ENCODE assay signal across 11 cellular contexts in the genomic region with DNA sequence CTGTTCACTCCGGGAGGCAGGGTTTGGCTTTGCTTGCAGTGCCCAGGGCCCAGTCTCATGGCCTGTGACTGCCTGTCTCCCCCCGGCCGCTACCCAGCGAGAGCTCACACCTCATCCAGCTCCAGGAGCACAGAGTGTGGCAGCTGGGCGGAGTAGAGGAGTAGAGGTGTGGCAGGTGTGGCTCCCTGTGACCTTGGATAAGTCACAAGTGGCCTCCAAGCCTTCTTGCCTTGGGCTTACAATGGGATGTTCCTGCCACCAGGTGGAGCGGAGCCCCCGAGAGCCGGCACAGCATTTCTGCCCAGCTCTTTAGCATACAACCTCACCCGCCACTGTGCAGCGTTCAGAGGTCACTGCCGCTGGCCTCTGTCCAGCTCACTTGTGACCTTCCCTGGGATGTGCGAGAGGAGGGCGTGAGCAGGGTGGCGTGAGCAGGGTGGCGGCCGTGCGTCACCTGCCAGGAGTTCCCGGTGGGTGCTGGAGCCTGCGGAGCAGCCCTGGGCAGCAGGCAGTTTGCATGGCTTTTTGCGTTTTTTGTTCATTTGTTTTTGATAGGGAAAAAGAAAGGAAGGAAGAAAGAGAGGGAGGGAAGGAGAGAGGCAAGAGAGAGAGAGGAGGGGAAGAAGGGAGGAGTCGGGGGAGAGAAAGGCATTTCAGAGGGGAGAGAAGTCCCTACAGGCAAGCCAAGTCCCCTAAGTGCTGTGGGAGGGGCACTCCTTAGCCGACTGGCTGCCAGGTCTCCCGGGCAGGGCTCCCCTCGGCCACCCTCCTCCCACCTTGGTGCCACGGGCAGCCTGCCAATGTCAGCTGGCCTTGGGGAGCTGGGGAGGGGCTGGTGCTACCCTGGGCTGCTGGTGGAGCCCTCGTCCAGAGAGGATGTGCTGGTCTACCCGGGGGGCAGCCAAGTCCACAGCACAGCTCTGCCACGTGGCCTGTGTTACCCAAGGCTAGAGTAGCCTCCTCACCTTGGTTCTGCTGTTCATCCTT. TPM values are rescaled to one million over a fixed set of nuclear protein-coding genes. Genes with fewer than 3 reads are reported as not detected.
DNase-seq lines count a peak whose midpoint lies in the region; ATAC-seq and TF ChIP-seq lines count a peak whose summit lies in the region.
"Had no signal": no experiment of that assay in that cellular context is flagged by ENCODE, and none has a peak within 500 bp of the region (broad histone marks: within the 10 kb centered on the region; RNA-seq: fewer than 3 reads in every experiment).

No MANE protein-coding gene starts in this region.

- ATAC-seq in esophagus mucosa, result peak; percentile 72

- H3K4me2 ChIP-seq in MM.1S (ENCODE audit: low read depth, low read length), result no peak overlapping the region

- H3K9me3 Mint-ChIP-seq in nephron, result peaks cover 4% of the 10 kb centered on the region

- H3K9me3 ChIP-seq in MM.1S (replicated peaks; ENCODE audit: insufficient read depth, low read length), result no peaks in the 10 kb centered on the region

- H3K27me3 ChIP-seq in MM.1S (replicated peaks; ENCODE audit: insufficient read depth, low read length), result peaks cover 13% of the 10 kb centered on the region

- no peaks in the 10 kb centered on the region for H3F3A ChIP-seq in MM.1S (ENCODE audit: insufficient read depth, low read length)

- H4K20me1 ChIP-seq in MM.1S (ENCODE audit: insufficient read depth, low read length), result no peaks in the 10 kb centered on the region

- H3K4me3 Mint-ChIP-seq in nephron, result peak overlapping the region in 1 of 3 experiments; percentile 25
- H3K4me3 Mint-ChIP-seq: activated naive CD8-positive, alpha-beta T cell had no signal

- H2AFZ ChIP-seq in MM.1S (ENCODE audit: low read length), result no peak overlapping the region

- no peak overlapping the region for H3K9ac ChIP-seq in MM.1S (ENCODE audit: low read length)

- H3K4me1 ChIP-seq in MM.1S (ENCODE audit: low read length), result no peaks in the 10 kb centered on the region

- peak; percentile 30 for DNase-seq in D341Med (ENCODE audit: low spot score)
- no peak for DNase-seq in MM.1S
- DNase-seq in AG08396 (ENCODE audit: low spot score), result no peak
- no peak for DNase-seq in NOMO-1 treated with dmso at 0.1 percent for 144 hours (lab: John Stamatoyannopoulos, UW; ENCODE audit: unreplicated experiment)
- no peak for DNase-seq in amygdala (lab: John Stamatoyannopoulos, UW)
- DNase-seq in hypothalamus (lab: John Stamatoyannopoulos, UW), result no peak
- DNase-seq: hippocampal formation had no signal

- H3K4me3 ChIP-seq in MM.1S (ENCODE audit: low read length), result no peak overlapping the region

- H3K36me3 ChIP-seq in MM.1S (replicated peaks; ENCODE audit: insufficient read depth, low read length), result no peaks in the 10 kb centered on the region

- H3K9me2 ChIP-seq in MM.1S (replicated peaks; ENCODE audit: insufficient read depth, low read length), result no peaks in the 10 kb centered on the region

- H3K27me3 Mint-ChIP-seq in nephron (ENCODE audit: low read depth), result peaks cover 6% of the 10 kb centered on the region

- no peak overlapping the region for H3K27ac ChIP-seq in MM.1S (ENCODE audit: low read length)

- TF ChIP-seq CTCF in MM.1S (IDR thresholded peaks at IDR 0.05; ENCODE audit: low read length) (peak; percentile 7; the same call in 1 of the 2 replicates), nephron (IDR thresholded peaks at IDR 0.05; ENCODE audit: unreplicated experiment in 3 of 3) (peak; percentile 19 to 34 (median 25))

- no peaks in the 10 kb centered on the region for H3K79me2 ChIP-seq in MM.1S (ENCODE audit: low read length)

- peaks cover 4% of the 10 kb centered on the region for H3K36me3 Mint-ChIP-seq in nephron (ENCODE audit: low read depth)
- H3K36me3 Mint-ChIP-seq: activated naive CD8-positive, alpha-beta T cell had no signal

- H3K4me1 Mint-ChIP-seq in nephron, result no peaks in the 10 kb centered on the region

- no peak overlapping the region for H3K27ac Mint-ChIP-seq in nephron
- H3K27ac Mint-ChIP-seq: activated naive CD8-positive, alpha-beta T cell had no signal

RNA-seq across cellular contexts. Expression of a gene that starts 42.6 kb away (rescaled TPM):
- not detected for total RNA-seq in esophagus mucosa
- total RNA-seq: RPMI7951 had no signal
